In genomic region chr14:86333506-86333905, GRCh38 we compare ENCODE assay signal across 24 cellular contexts.
"Had no signal": no experiment of that assay in that cellular context is flagged by ENCODE, and none has a peak within 500 bp of the region (broad histone marks: within the 10 kb centered on the region; RNA-seq: fewer than 3 reads in every experiment).

No MANE protein-coding gene starts in this region.

- H3K4me1 ChIP-seq: neural progenitor cell, psoas muscle, suprapubic skin, vagina had no signal

- H3K9me3 ChIP-seq: psoas muscle, vagina had no signal

- DNase-seq: activated CD4-positive, alpha-beta T cell treated with anti-CD3 and anti-CD28 coated beads, Interleukin-2, amount 10 ng/mL, durations not matched to agents 7 days and 5 days; activated CD8-positive, alpha-beta T cell treated with anti-CD3 and anti-CD28 coated beads, Interleukin-2, amount 10 ng/mL, durations not matched to agents 7 days and 5 days; activated naive CD4-positive, alpha-beta T cell treated with Interleukin-2 at 50 U/mL for 16 hours; activated T-cell treated with anti-CD3 and anti-CD28 coated beads, Interleukin-2, amount 50 U/mL, for 24 hours; anterior cingulate cortex; central memory CD4-positive, alpha-beta T cell; endodermal cell; left cardiac atrium; mesenchymal stem cell; mucosa of descending colon; naive B cell; psoas muscle; right cardiac atrium; stimulated activated CD4-positive, alpha-beta T cell treated with anti-CD3 and anti-CD28 coated beads, Interleukin-2, amount 100 ng/mL, for 48 hours; T1000; trophoblast cell had no signal

- H3K4me2 ChIP-seq: hepatocyte, neural progenitor cell had no signal

- H3K4me3 Mint-ChIP-seq: activated CD4-positive, alpha-beta T cell treated with anti-CD3 and anti-CD28 coated beads, Interleukin-2, amount 10 ng/mL, durations not matched to agents 7 days and 5 days; activated CD8-positive, alpha-beta T cell treated with anti-CD3 and anti-CD28 coated beads, Interleukin-2, amount 10 ng/mL, durations not matched to agents 7 days and 5 days; activated T-cell treated with anti-CD3 and anti-CD28 coated beads, Interleukin-2, amount 50 U/mL, for 24 hours; brain; endodermal cell; naive B cell; neural progenitor cell; stimulated activated naive CD8-positive, alpha-beta T cell treated with anti-CD3 and anti-CD28 coated beads, Interleukin-15, Interleukin-2, amounts not matched to agents 100 ng/mL and 50 ng/mL, for 24 hours had no signal

- H3K4me1 Mint-ChIP-seq: activated CD4-positive, alpha-beta T cell treated with anti-CD3 and anti-CD28 coated beads, Interleukin-2, amount 10 ng/mL, durations not matched to agents 7 days and 5 days; naive B cell had no signal

- H2AFZ ChIP-seq: hepatocyte had no signal

- H3K27ac ChIP-seq: hepatocyte, neural progenitor cell, psoas muscle, skin epidermis, suprapubic skin, vagina had no signal

- H3K79me2 ChIP-seq: hepatocyte had no signal

- H3K9ac ChIP-seq: neural progenitor cell had no signal

- H3K27me3 ChIP-seq: hepatocyte, neural progenitor cell, suprapubic skin, vagina had no signal

- H3K4me3 ChIP-seq: hepatocyte, mucosa of descending colon, neural progenitor cell, psoas muscle, skin epidermis, suprapubic skin, vagina had no signal

- H3K27ac Mint-ChIP-seq: activated CD4-positive, alpha-beta T cell treated with anti-CD3 and anti-CD28 coated beads, Interleukin-2, amount 10 ng/mL, durations not matched to agents 7 days and 5 days; activated CD8-positive, alpha-beta T cell treated with anti-CD3 and anti-CD28 coated beads, Interleukin-2, amount 10 ng/mL, durations not matched to agents 7 days and 5 days; activated T-cell treated with anti-CD3 and anti-CD28 coated beads, Interleukin-2, amount 50 U/mL, for 24 hours; activated T-helper 2 cell treated with anti-CD3 and anti-CD28 coated beads, Interferon-gamma antibody, Interleukin-2, Interleukin-4, amounts not matched to agents 10 μg/mL and 5 μg/mL and 100 μg/mL, durations not matched to agents 14 hours and 24 hours and 36 hours; brain; endodermal cell; naive B cell; neural progenitor cell; stimulated activated naive CD8-positive, alpha-beta T cell treated with anti-CD3 and anti-CD28 coated beads, Interleukin-15, Interleukin-2, amounts not matched to agents 100 ng/mL and 50 ng/mL, for 24 hours had no signal

- H3K9me3 Mint-ChIP-seq: activated CD4-positive, alpha-beta T cell treated with anti-CD3 and anti-CD28 coated beads, Interleukin-2, amount 10 ng/mL, durations not matched to agents 7 days and 5 days; activated T-helper 2 cell treated with anti-CD3 and anti-CD28 coated beads, Interferon-gamma antibody, Interleukin-2, Interleukin-4, amounts not matched to agents 10 μg/mL and 5 μg/mL and 100 μg/mL, durations not matched to agents 14 hours and 24 hours and 36 hours; brain; endodermal cell; neural progenitor cell; stimulated activated naive CD8-positive, alpha-beta T cell treated with anti-CD3 and anti-CD28 coated beads, Interleukin-15, Interleukin-2, amounts not matched to agents 100 ng/mL and 50 ng/mL, for 24 hours had no signal

- H3K27me3 Mint-ChIP-seq: activated CD4-positive, alpha-beta T cell treated with anti-CD3 and anti-CD28 coated beads, Interleukin-2, amount 10 ng/mL, durations not matched to agents 7 days and 5 days; activated T-cell treated with anti-CD3 and anti-CD28 coated beads, Interleukin-2, amount 50 U/mL, for 24 hours; brain; naive B cell; stimulated activated naive CD8-positive, alpha-beta T cell treated with anti-CD3 and anti-CD28 coated beads, Interleukin-15, Interleukin-2, amounts not matched to agents 100 ng/mL and 50 ng/mL, for 24 hours had no signal

- H3K36me3 ChIP-seq: neural progenitor cell, suprapubic skin, vagina had no signal

- H3K36me3 Mint-ChIP-seq: brain, naive B cell, neural progenitor cell had no signal

- ATAC-seq: activated CD8-positive, alpha-beta T cell treated with anti-CD3 and anti-CD28 coated beads, Interleukin-2, amount 10 ng/mL, durations not matched to agents 7 days and 5 days; left cardiac atrium; mucosa of descending colon; psoas muscle; right cardiac atrium had no signal
